ENCODE assay signal across 32 cellular contexts in genomic region chr21:26013964-26014363, GRCh38.
"Had no signal": no experiment of that assay in that cellular context is flagged by ENCODE, and none has a peak within 500 bp of the region (broad histone marks: within the 10 kb centered on the region; RNA-seq: fewer than 3 reads in every experiment).

No MANE protein-coding gene starts in this region.

- H3K27me3 Mint-ChIP-seq: activated CD4-positive, alpha-beta memory T cell treated with anti-CD3 and anti-CD28 coated beads, Interleukin-2, amount 10 ng/mL, durations not matched to agents 7 days and 5 days; activated CD4-positive, alpha-beta T cell treated with anti-CD3 and anti-CD28 coated beads, Interleukin-2, amount 10 ng/mL, durations not matched to agents 7 days and 5 days; activated naive CD4-positive, alpha-beta T cell treated with anti-CD3 and anti-CD28 coated beads, Interleukin-2, amount 10 ng/mL, durations not matched to agents 7 days and 5 days; activated naive CD8-positive, alpha-beta T cell treated with anti-CD3 and anti-CD28 coated beads, Interleukin-2, amount 10 ng/mL, durations not matched to agents 7 days and 5 days; activated T-cell treated with anti-CD3 and anti-CD28 coated beads, Interleukin-2, amount 50 U/mL, for 24 hours; brain; central memory CD8-positive, alpha-beta T cell; T-cell had no signal

- ATAC-seq: activated naive CD4-positive, alpha-beta T cell treated with anti-CD3 and anti-CD28 coated beads, Interleukin-2, amount 50 U/mL, for 72 hours; activated T-cell treated with anti-CD3 and anti-CD28 coated beads, Interleukin-2, amount 50 U/mL, for 72 hours; gastroesophageal sphincter; T-cell had no signal

- H3K9me3 ChIP-seq: ascending aorta, breast epithelium, esophagus squamous epithelium, gastroesophageal sphincter had no signal

- H3K4me1 Mint-ChIP-seq: activated CD4-positive, alpha-beta memory T cell treated with anti-CD3 and anti-CD28 coated beads, Interleukin-2, amount 10 ng/mL, durations not matched to agents 7 days and 5 days; activated naive CD4-positive, alpha-beta T cell treated with anti-CD3 and anti-CD28 coated beads, Interleukin-2, amount 10 ng/mL, durations not matched to agents 7 days and 5 days; activated naive CD8-positive, alpha-beta T cell treated with anti-CD3 and anti-CD28 coated beads, Interleukin-2, amount 10 ng/mL, durations not matched to agents 7 days and 5 days; central memory CD8-positive, alpha-beta T cell had no signal

- H3K27ac ChIP-seq: ascending aorta, breast epithelium, cardiac muscle cell, epithelial cell of prostate, esophagus squamous epithelium, gastroesophageal sphincter had no signal

- H3K36me3 ChIP-seq: ascending aorta, breast epithelium, cardiac muscle cell, esophagus squamous epithelium had no signal

- H3K27me3 ChIP-seq: ascending aorta, breast epithelium, cardiac muscle cell, esophagus squamous epithelium, gastroesophageal sphincter had no signal

- H3K4me3 Mint-ChIP-seq: activated CD4-positive, alpha-beta memory T cell treated with anti-CD3 and anti-CD28 coated beads, Interleukin-2, amount 10 ng/mL, durations not matched to agents 7 days and 5 days; activated CD4-positive, alpha-beta T cell treated with anti-CD3 and anti-CD28 coated beads, Interleukin-2, amount 10 ng/mL, durations not matched to agents 7 days and 5 days; activated naive CD4-positive, alpha-beta T cell treated with anti-CD3 and anti-CD28 coated beads, Interleukin-2, amount 10 ng/mL, durations not matched to agents 7 days and 5 days; activated naive CD8-positive, alpha-beta T cell treated with anti-CD3 and anti-CD28 coated beads, Interleukin-2, amount 10 ng/mL, durations not matched to agents 7 days and 5 days; activated T-cell treated with anti-CD3 and anti-CD28 coated beads, Interleukin-2, amount 50 U/mL, for 24 hours; activated T-cell treated with anti-CD3 and anti-CD28 coated beads, Interleukin-2, amount 50 U/mL, for 72 hours; brain; central memory CD8-positive, alpha-beta T cell; T-cell; T-helper 1 cell treated with Interleukin-12 subunit alpha and Interleukin-12 subunit beta and Interleukin-4 antibody, amounts not matched to agents 30 μg/mL and 1 μg/mL, for 36 hours; T-helper 2 cell treated with Interferon-gamma antibody and Interleukin-4, amounts not matched to agents 5 μg/mL and 100 μg/mL, for 36 hours had no signal

- DNase-seq: activated CD4-positive, alpha-beta memory T cell treated with anti-CD3 and anti-CD28 coated beads, Interleukin-2, amount 10 ng/mL, durations not matched to agents 7 days and 5 days; activated CD4-positive, alpha-beta T cell treated with anti-CD3 and anti-CD28 coated beads for 1 hour; activated CD4-positive, alpha-beta T cell treated with anti-CD3 and anti-CD28 coated beads for 4 hours; activated CD4-positive, alpha-beta T cell treated with anti-CD3 and anti-CD28 coated beads, Interleukin-2, amount 10 ng/mL, durations not matched to agents 7 days and 5 days; activated CD4-positive, alpha-beta T cell treated with anti-CD3 and anti-CD28 coated beads, Interleukin-2, amount 50 U/mL, for 4 hours; activated CD8-positive, alpha-beta memory T cell treated with anti-CD3 and anti-CD28 coated beads, Interleukin-2, amount 50 U/mL, for 48 hours; activated gamma-delta T cell; activated naive CD4-positive, alpha-beta T cell; activated naive CD4-positive, alpha-beta T cell treated with anti-CD3 and anti-CD28 coated beads, Interleukin-2, amount 10 ng/mL, durations not matched to agents 7 days and 5 days; activated naive CD8-positive, alpha-beta T cell treated with anti-CD3 and anti-CD28 coated beads, Interleukin-2, amount 10 ng/mL, durations not matched to agents 7 days and 5 days; activated T-cell treated with anti-CD3 and anti-CD28 coated beads for 4 hours; activated T-cell treated with anti-CD3 and anti-CD28 coated beads, Interleukin-2, amount 50 U/mL, for 24 hours; activated T-cell treated with anti-CD3 and anti-CD28 coated beads, Interleukin-2, amount 50 U/mL, for 72 hours; cortex of kidney; dermis blood vessel endothelial cell; effector CD8-positive, alpha-beta T cell; esophagus squamous epithelium; foreskin melanocyte; head of caudate nucleus; SW 1271; T-cell; T1000 had no signal

- H3K36me3 Mint-ChIP-seq: activated naive CD4-positive, alpha-beta T cell treated with anti-CD3 and anti-CD28 coated beads, Interleukin-2, amount 10 ng/mL, durations not matched to agents 7 days and 5 days; activated naive CD4-positive, alpha-beta T cell treated with anti-CD3 and anti-CD28 coated beads, Interleukin-2, amount 50 U/mL, for 72 hours; activated naive CD8-positive, alpha-beta T cell treated with anti-CD3 and anti-CD28 coated beads, Interleukin-2, amount 10 ng/mL, durations not matched to agents 7 days and 5 days had no signal

- H3K4me3 ChIP-seq: ascending aorta, breast epithelium, cardiac muscle cell, esophagus squamous epithelium, gastroesophageal sphincter had no signal

- H3K9me3 Mint-ChIP-seq: activated CD4-positive, alpha-beta memory T cell treated with anti-CD3 and anti-CD28 coated beads, Interleukin-2, amount 10 ng/mL, durations not matched to agents 7 days and 5 days; activated CD4-positive, alpha-beta T cell treated with anti-CD3 and anti-CD28 coated beads, Interleukin-2, amount 10 ng/mL, durations not matched to agents 7 days and 5 days; activated naive CD4-positive, alpha-beta T cell treated with anti-CD3 and anti-CD28 coated beads, Interleukin-2, amount 10 ng/mL, durations not matched to agents 7 days and 5 days; activated naive CD4-positive, alpha-beta T cell treated with anti-CD3 and anti-CD28 coated beads, Interleukin-2, amount 50 U/mL, for 72 hours; activated naive CD8-positive, alpha-beta T cell treated with anti-CD3 and anti-CD28 coated beads, Interleukin-2, amount 10 ng/mL, durations not matched to agents 7 days and 5 days; activated T-cell treated with anti-CD3 and anti-CD28 coated beads, Interleukin-2, amount 50 U/mL, for 24 hours; activated T-cell treated with anti-CD3 and anti-CD28 coated beads, Interleukin-2, amount 50 U/mL, for 72 hours; brain; central memory CD8-positive, alpha-beta T cell; T-cell; T-helper 1 cell treated with Interleukin-12 subunit alpha and Interleukin-12 subunit beta and Interleukin-4 antibody, amounts not matched to agents 30 μg/mL and 1 μg/mL, for 36 hours; T-helper 2 cell treated with Interferon-gamma antibody and Interleukin-4, amounts not matched to agents 5 μg/mL and 100 μg/mL, for 36 hours had no signal

- H3K27ac Mint-ChIP-seq: activated CD4-positive, alpha-beta memory T cell treated with anti-CD3 and anti-CD28 coated beads, Interleukin-2, amount 10 ng/mL, durations not matched to agents 7 days and 5 days; activated CD4-positive, alpha-beta T cell treated with anti-CD3 and anti-CD28 coated beads, Interleukin-2, amount 10 ng/mL, durations not matched to agents 7 days and 5 days; activated naive CD4-positive, alpha-beta T cell treated with anti-CD3 and anti-CD28 coated beads, Interleukin-2, amount 10 ng/mL, durations not matched to agents 7 days and 5 days; activated naive CD4-positive, alpha-beta T cell treated with anti-CD3 and anti-CD28 coated beads, Interleukin-2, amount 50 U/mL, for 72 hours; activated naive CD8-positive, alpha-beta T cell treated with anti-CD3 and anti-CD28 coated beads, Interleukin-2, amount 10 ng/mL, durations not matched to agents 7 days and 5 days; activated T-cell treated with anti-CD3 and anti-CD28 coated beads, Interleukin-2, amount 50 U/mL, for 24 hours; activated T-cell treated with anti-CD3 and anti-CD28 coated beads, Interleukin-2, amount 50 U/mL, for 72 hours; T-cell; T-helper 1 cell treated with Interleukin-12 subunit alpha and Interleukin-12 subunit beta and Interleukin-4 antibody, amounts not matched to agents 30 μg/mL and 1 μg/mL, for 36 hours; T-helper 2 cell treated with Interferon-gamma antibody and Interleukin-4, amounts not matched to agents 5 μg/mL and 100 μg/mL, for 36 hours had no signal

- H3K4me1 ChIP-seq: ascending aorta, breast epithelium, esophagus squamous epithelium, gastroesophageal sphincter had no signal
